Comparison of ENCODE assay signal across 1 cellular context in the genomic region with DNA sequence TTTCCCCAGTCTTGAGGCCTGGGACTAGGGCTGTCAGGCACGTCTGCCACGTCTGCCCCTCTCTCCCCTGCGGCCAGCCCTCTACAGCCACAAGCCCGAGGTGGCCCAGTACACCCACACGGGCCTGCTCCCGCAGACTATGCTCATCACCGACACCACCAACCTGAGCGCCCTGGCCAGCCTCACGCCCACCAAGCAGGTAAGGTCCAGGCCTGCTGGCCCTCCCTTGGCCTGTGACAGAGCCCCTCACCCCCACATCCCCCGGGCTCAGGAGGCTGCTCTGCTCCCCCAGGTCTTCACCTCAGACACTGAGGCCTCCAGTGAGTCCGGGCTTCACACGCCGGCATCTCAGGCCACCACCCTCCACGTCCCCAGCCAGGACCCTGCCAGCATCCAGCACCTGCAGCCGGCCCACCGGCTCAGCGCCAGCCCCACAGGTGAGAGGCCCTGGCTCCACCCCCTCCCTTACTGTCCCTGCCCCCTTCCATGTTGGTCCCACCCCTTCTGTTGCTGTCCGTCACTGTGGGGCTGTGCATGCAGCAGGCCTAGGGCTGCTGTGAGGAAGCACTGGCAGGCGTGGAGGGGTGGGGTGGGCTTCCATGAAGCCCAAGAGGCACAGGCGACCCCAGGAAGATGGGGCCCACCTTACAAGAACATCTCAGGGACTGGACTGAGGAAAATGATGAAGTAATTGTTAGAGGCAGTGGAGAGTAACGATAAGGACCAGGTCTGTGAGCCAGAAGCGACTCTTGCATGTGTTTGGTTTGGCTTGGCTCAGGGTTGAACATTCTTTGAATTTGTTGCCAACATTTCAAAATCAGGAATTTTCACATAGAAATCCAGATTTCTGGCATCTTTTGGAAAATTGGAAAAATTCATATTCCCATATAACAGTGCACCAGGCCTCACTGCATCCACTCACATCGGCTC.
TF ChIP-seq lines count a peak whose summit lies in the region.

No MANE protein-coding gene starts in this region.

TF ChIP-seq in WTC11, 78 proteins besides CTCF, POLR2A, EP300 and RAD21 (continued from another document):
- TF ChIP-seq ZNF281 (CRISPR knock-in tag; IDR thresholded peaks at IDR 0.05) (no peak), FOXP1 (CRISPR knock-in tag; IDR thresholded peaks at IDR 0.05; ENCODE audit: borderline replicate concordance) (peak; percentile 33; the same call in 1 of the 2 replicates), FOXJ3 (CRISPR knock-in tag; IDR thresholded peaks at IDR 0.05; ENCODE audit: borderline replicate concordance) (no peak), HMGA2 (CRISPR knock-in tag; IDR thresholded peaks at IDR 0.05) (no peak), MXD4 (CRISPR knock-in tag; IDR thresholded peaks at IDR 0.05; ENCODE audit: borderline replicate concordance) (no peak), SMAD3 (CRISPR knock-in tag; IDR thresholded peaks at IDR 0.05; ENCODE audit: borderline replicate concordance) (0 out of 2 replicates have a peak, but pooled peaks have one; percentile 52), ZNF138 (CRISPR knock-in tag; conservative IDR thresholded peaks at IDR 0.05) (0 out of 2 replicates have a peak, but pooled peaks have one; percentile 39)
